8 cellular contexts compared by ENCODE assay signal in the genomic region with DNA sequence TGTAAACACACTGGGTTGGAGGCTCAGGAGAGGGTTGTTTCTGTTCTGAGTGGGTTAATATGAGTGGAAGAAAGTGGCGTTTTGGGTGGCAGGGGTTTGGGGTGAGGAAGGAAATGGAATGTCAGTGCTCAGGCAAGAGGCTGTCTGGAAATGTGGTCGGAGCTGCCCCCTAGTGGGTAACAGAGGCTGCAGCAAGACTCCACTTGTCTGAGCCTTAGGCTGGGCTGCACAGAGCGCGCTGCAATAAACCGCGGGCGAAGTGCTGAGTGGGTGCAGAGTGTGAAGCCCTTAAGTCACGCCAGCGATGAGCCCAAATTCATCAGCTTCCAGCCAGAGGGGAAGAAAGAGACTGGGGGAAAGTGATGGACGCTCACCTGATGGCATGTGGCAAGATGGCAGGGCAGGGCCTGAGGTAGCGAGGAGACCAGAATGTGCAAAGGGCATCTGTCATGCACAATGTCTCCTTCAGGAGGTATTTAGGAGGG. TPM values are rescaled to one million over a fixed set of nuclear protein-coding genes. Genes with fewer than 3 reads are reported as not detected.
A peak's percentile ranks its signal among the peaks of the same experiment; 100 is the strongest.
DNase-seq lines count a peak whose midpoint lies in the region; ATAC-seq and TF ChIP-seq lines count a peak whose summit lies in the region.

No MANE protein-coding gene starts in this region.

- peak; percentile 93 for TF ChIP-seq CTCF in liver (IDR thresholded peaks at IDR 0.05; ENCODE audit: low read depth, low read length, missing input control)

- H3K27ac ChIP-seq in liver (ENCODE audit: low read depth in 1 of 2, low read length in 2 of 2) = no peak overlapping the region

- peak; percentile 91 to 94 for TF ChIP-seq RAD21 in liver (IDR thresholded peaks at IDR 0.05)

- no peaks in the 10 kb centered on the region for H3K27me3 ChIP-seq in liver (ENCODE audit: control insufficient read depth in 4 of 4, insufficient read depth in 4 of 4, low read length in 3 of 4)

- peak; percentile 54 for DNase-seq in NCI-H510A treated with DMSO at 0.1 percent for 48 hours (lab: John Stamatoyannopoulos, UW)
- no peak for DNase-seq in NCI-H510A (lab: John Stamatoyannopoulos, UW)
- peak; percentile 78 for DNase-seq in NCI-H345 (lab: John Stamatoyannopoulos, UW)
- peak; percentile 58 for DNase-seq in activated CD4-positive, alpha-beta T cell treated with anti-CD3 and anti-CD28 coated beads for 24 hours (ENCODE audit: low read depth in 2 of 2)
- peak; percentile 82 for DNase-seq in cerebellum (ENCODE audit: low spot score)
- peak; percentile 62 for DNase-seq in stimulated activated CD4-positive, alpha-beta T cell treated with anti-CD3 and anti-CD28 coated beads, Interleukin-4, amount 100 ng/mL, for 1 hour

- ATAC-seq in HG03095 (IDR thresholded peaks at IDR 0.05; ENCODE audit: unreplicated experiment) = peak; percentile 77

- H3K36me3 ChIP-seq in liver (ENCODE audit: control insufficient read depth in 4 of 4, insufficient read depth in 3 of 4, low read depth in 1 of 4, low read length in 3 of 4) = no peaks in the 10 kb centered on the region

- H3K4me1 ChIP-seq in liver (ENCODE audit: control insufficient read depth in 4 of 4, insufficient read depth in 4 of 4, low read length in 3 of 4) = peaks cover 0 to 5% (median 0%) of the 10 kb centered on the region in 4 donors

- no peaks in the 10 kb centered on the region for H3K9me3 ChIP-seq in liver (ENCODE audit: control insufficient read depth in 4 of 4, low read length in 3 of 4)

- H3K4me3 ChIP-seq in liver (ENCODE audit: low read depth in 1 of 3, low read length in 3 of 3) = peak overlapping the region; percentile 21 to 43 (median 25)

- no peak overlapping the region for H3K9ac ChIP-seq in liver (ENCODE audit: low read depth in 1 of 2, low read length in 2 of 2)

- 11% methylated on average over 11 of the region's 11 CpGs for WGBS in liver

TF ChIP-seq in liver, 16 proteins besides CTCF, POLR2A, EP300 and RAD21:
- TF ChIP-seq YY1 (IDR thresholded peaks at IDR 0.05) = peak; percentile 51
- TF ChIP-seq HNF4A (conservative IDR thresholded peaks at IDR 0.05) = no peak
- no peak for TF ChIP-seq RXRA (IDR thresholded peaks at IDR 0.05)
- TF ChIP-seq JUND (IDR thresholded peaks at IDR 0.05) = no peak
- TF ChIP-seq GABPA (IDR thresholded peaks at IDR 0.05 in 1 of 2, conservative IDR thresholded peaks at IDR 0.05 in 1 of 2) = no peak

RNA-seq across cellular contexts. Expression of a gene that starts 12.3 kb away (rescaled TPM):
- not detected for total RNA-seq in cerebellum
- total RNA-seq in liver = not detected
- not detected for polyA plus RNA-seq in liver

RNA-seq across cellular contexts. Expression of a gene that starts 51.1 kb away (rescaled TPM):
- total RNA-seq in cerebellum (42.6 TPM), liver (10 to 100 TPM; 24.7 to 33.6 TPM)
- 10 to 100 TPM; 20.4 to 34.4 TPM for polyA plus RNA-seq in liver
